Comparison of ENCODE assay signal across 1 cellular context in genomic region chr3:66200147-66200546, GRCh38.
TF ChIP-seq lines count a peak whose summit lies in the region.

No MANE protein-coding gene starts in this region.

TF ChIP-seq in H1, 55 proteins besides CTCF, POLR2A, EP300 and RAD21:
- TF ChIP-seq BACH1 (IDR thresholded peaks at IDR 0.05; ENCODE audit: low read length) (no peak), FOSL1 (IDR thresholded peaks at IDR 0.05; ENCODE audit: insufficient read depth, low read depth, low read length) (no peak), HDAC6 (IDR thresholded peaks at IDR 0.05; ENCODE audit: low read depth, low read length) (no peak), RBBP5 (IDR thresholded peaks at IDR 0.05; ENCODE audit: borderline replicate concordance, low read depth, low read length) (no peak), GTF2F1 (IDR thresholded peaks at IDR 0.05; ENCODE audit: borderline replicate concordance, low read depth, low read length) (no peak), JUN (IDR thresholded peaks at IDR 0.05; ENCODE audit: low read depth, low read length) (no peak), ZNF274 (IDR thresholded peaks at IDR 0.05; ENCODE audit: borderline replicate concordance, extremely low read depth, low read length) (no peak), ATF2 (IDR thresholded peaks at IDR 0.05; ENCODE audit: low read length) (no peak), KDM5A (IDR thresholded peaks at IDR 0.05; ENCODE audit: low read length) (no peak), SAP30 (IDR thresholded peaks at IDR 0.05; ENCODE audit: insufficient read depth, insufficient replicate concordance, low read length) (no peak), RNF2 (IDR thresholded peaks at IDR 0.05; ENCODE audit: borderline replicate concordance, low read depth, low read length, missing control alignments, poor library complexity, severe bottlenecking) (no peak), E2F6 (IDR thresholded peaks at IDR 0.05) (no peak)
